Comparison of ENCODE assay signal across 8 cellular contexts in the genomic region with DNA sequence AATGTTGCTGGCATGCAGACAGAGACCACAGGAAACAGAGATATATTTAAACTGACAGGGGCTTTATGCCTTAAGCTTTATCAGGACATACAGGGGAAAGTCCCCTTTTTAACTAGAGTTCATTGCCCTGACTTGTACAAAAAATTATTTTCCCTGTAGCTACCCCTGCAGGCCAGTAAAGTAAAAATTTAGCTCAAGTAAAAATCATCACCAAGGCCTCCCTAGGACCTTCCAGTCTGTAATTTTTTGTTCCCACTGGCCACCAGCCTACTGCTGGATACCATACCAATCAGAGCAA.
DNase-seq lines count a peak whose midpoint lies in the region; ATAC-seq, FAIRE-seq and TF ChIP-seq lines count a peak whose summit lies in the region.

No MANE protein-coding gene starts in this region.

- DNase-seq in BE2C: no peak
- DNase-seq in HFF-Myc (ENCODE audit: extremely low read depth, low read depth): peak; percentile 48
- no peak for DNase-seq in RWPE1 (ENCODE audit: low spot score)
- DNase-seq in heart left ventricle: no peak
- DNase-seq in suprapubic skin (ENCODE audit: low spot score in 2 of 2): no peak
- DNase-seq in hippocampal formation (lab: John Stamatoyannopoulos, UW): no peak
- no peak for DNase-seq in GM19239 (ENCODE audit: insufficient read length, low spot score)
- DNase-seq in COLO668 (lab: John Stamatoyannopoulos, UW; ENCODE audit: unreplicated experiment): no peak

- TF ChIP-seq CTCF in BE2C (IDR thresholded peaks at IDR 0.05; ENCODE audit: low read depth, low read length) (peak; percentile 61), HFF-Myc (IDR thresholded peaks at IDR 0.05; ENCODE audit: low read depth, low read length, missing control alignments) (peak; percentile 34), RWPE1 (conservative IDR thresholded peaks at IDR 0.05; ENCODE audit: low read depth) (0 out of 2 replicates have a peak, but pooled peaks have one; percentile 15), heart left ventricle (IDR thresholded peaks at IDR 0.05) (peak in 8 of 12 donors; percentile 10 to 51 (median 36)), suprapubic skin (IDR thresholded peaks at IDR 0.05) (no peak)

- H3K4me3 ChIP-seq in BE2C (ENCODE audit: low read depth, low read length) (no peak overlapping the region), HFF-Myc (replicated peaks; ENCODE audit: low read depth, low read length) (no peak overlapping the region), heart left ventricle (no peak overlapping the region), suprapubic skin (no peak overlapping the region)

- H3K9me3 ChIP-seq in BE2C (no peaks in the 10 kb centered on the region), heart left ventricle (no peaks in the 10 kb centered on the region), suprapubic skin (no peaks in the 10 kb centered on the region)

- TF ChIP-seq POLR2A in heart left ventricle (IDR thresholded peaks at IDR 0.05) (no peak), suprapubic skin (IDR thresholded peaks at IDR 0.05) (no peak)

- TF ChIP-seq EP300 in suprapubic skin (IDR thresholded peaks at IDR 0.05): no peak

- no peaks in the 10 kb centered on the region for H3K36me3 ChIP-seq in BE2C
- no peaks in the 10 kb centered on the region for H3K36me3 ChIP-seq in heart left ventricle
- no peaks in the 10 kb centered on the region for H3K36me3 ChIP-seq in suprapubic skin

- no peak for FAIRE-seq in GM19239 (lab: Jason Lieb, UNC)

- H3K27me3 ChIP-seq in BE2C: no peaks in the 10 kb centered on the region
- H3K27me3 ChIP-seq in heart left ventricle: no peaks in the 10 kb centered on the region
- no peaks in the 10 kb centered on the region for H3K27me3 ChIP-seq in suprapubic skin

- intact Hi-C loops in heart left ventricle (cut with DNase I): loop anchor here in 1 of 10 donors (10.0 kb wide), 1 partner anchor 209 kb away; no protein-coding TSS in a partner anchor

- POLR2A ChIA-PET in RWPE1 (lab: Yijun Ruan, JAX; ENCODE audit: low non-redundant PET): no interaction called here

- H3K27ac ChIP-seq in RWPE1: no peak overlapping the region
- H3K27ac ChIP-seq in heart left ventricle: no peak overlapping the region
- H3K27ac ChIP-seq in suprapubic skin: no peak overlapping the region

- CTCF ChIA-PET in RWPE1 (lab: Yijun Ruan, JAX): no interaction called here

- ATAC-seq in heart left ventricle: peak in 2 of 4 donors; percentile 24 to 47

- H3K4me1 ChIP-seq in BE2C (peaks cover 12% of the 10 kb centered on the region), heart left ventricle (peaks cover 0 to 20% (median 6%) of the 10 kb centered on the region in 12 donors), suprapubic skin (peaks cover 7% of the 10 kb centered on the region)

Comparison
In these comparisons a context has a peak if more than half of its experiments do, and no peak if none do; other contexts are left out.
1. CTCF ChIP-seq: peak in BE2C (single experiment), HFF-Myc (single experiment), RWPE1 (single experiment) and heart left ventricle (8 of 12); none in suprapubic skin (0 of 2).